2 cellular contexts compared by ENCODE assay signal in genomic region chr4:69095301-69095731, GRCh38.
TF ChIP-seq lines count a peak whose summit lies in the region.

No MANE protein-coding gene starts in this region.

TF ChIP-seq in IMR-90, 13 proteins besides CTCF, POLR2A, EP300 and RAD21:
- TF ChIP-seq USF2 (IDR thresholded peaks at IDR 0.05; ENCODE audit: low read depth, low read length) (no peak), FOS (IDR thresholded peaks at IDR 0.05; ENCODE audit: low read depth, low read length) (peak; percentile 41; the same call in 1 of the 2 replicates), NFE2L2 (IDR thresholded peaks at IDR 0.05; ENCODE audit: low read depth, low read length) (0 out of 2 replicates have a peak, but pooled peaks have one; percentile 33), MAFK (IDR thresholded peaks at IDR 0.05; ENCODE audit: low read depth, low read length) (peak; percentile 96)

TF ChIP-seq in HepG2, 621 proteins besides CTCF, POLR2A, EP300 and RAD21 (continues in another document):
- TF ChIP-seq ZFYVE20 (CRISPR knock-in tag; IDR thresholded peaks at IDR 0.05; ENCODE audit: borderline replicate concordance, low read depth): no peak
- TF ChIP-seq ZBED4 (CRISPR knock-in tag; IDR thresholded peaks at IDR 0.05; ENCODE audit: borderline replicate concordance): no peak
- TF ChIP-seq ZNF264 (CRISPR knock-in tag; IDR thresholded peaks at IDR 0.05): 0 out of 2 replicates have a peak, but pooled peaks have one; percentile 26
- TF ChIP-seq ZBTB34 (CRISPR knock-in tag; IDR thresholded peaks at IDR 0.05): no peak
- TF ChIP-seq PPARG (CRISPR knock-in tag; conservative IDR thresholded peaks at IDR 0.05): peak; percentile 59; the same call in 1 of the 2 replicates
- no peak for TF ChIP-seq ZFP36L2 (CRISPR knock-in tag; IDR thresholded peaks at IDR 0.05)
- TF ChIP-seq RAD51 (IDR thresholded peaks at IDR 0.05; ENCODE audit: borderline replicate concordance): no peak
- no peak for TF ChIP-seq DRAP1 (CRISPR knock-in tag; IDR thresholded peaks at IDR 0.05)
- TF ChIP-seq HOXA3 (CRISPR knock-in tag; IDR thresholded peaks at IDR 0.05): no peak
- TF ChIP-seq MAFF (IDR thresholded peaks at IDR 0.05; ENCODE audit: low read depth, low read length): peak; percentile 99
- TF ChIP-seq IRF1 (CRISPR knock-in tag; IDR thresholded peaks at IDR 0.05; ENCODE audit: low read depth): no peak
- TF ChIP-seq THAP11 (CRISPR knock-in tag; IDR thresholded peaks at IDR 0.05): peak; percentile 52; the same call in 1 of the 2 replicates
- TF ChIP-seq ZNF761 (CRISPR knock-in tag; conservative IDR thresholded peaks at IDR 0.05): no peak
- TF ChIP-seq REXO4 (CRISPR knock-in tag; IDR thresholded peaks at IDR 0.05; ENCODE audit: borderline replicate concordance): no peak
- no peak for TF ChIP-seq HMGXB4 (CRISPR knock-in tag; IDR thresholded peaks at IDR 0.05; ENCODE audit: borderline replicate concordance in 1 of 2, low read depth in 1 of 2)
- TF ChIP-seq CREB1 (IDR thresholded peaks at IDR 0.05): no peak
- no peak for TF ChIP-seq CREB1 (CRISPR knock-in tag; IDR thresholded peaks at IDR 0.05)
- 0 out of 2 replicates have a peak, but pooled peaks have one; percentile 51 for TF ChIP-seq HMGXB3 (CRISPR knock-in tag; IDR thresholded peaks at IDR 0.05; ENCODE audit: borderline replicate concordance)
- TF ChIP-seq MYPOP (CRISPR knock-in tag; IDR thresholded peaks at IDR 0.05): no peak; the same call in 1 of the 2 replicates
- no peak for TF ChIP-seq CC2D1A (CRISPR knock-in tag; IDR thresholded peaks at IDR 0.05)
- TF ChIP-seq FOXK1 (CRISPR knock-in tag; IDR thresholded peaks at IDR 0.05; ENCODE audit: borderline replicate concordance, low read depth): peak; percentile 44; the same call in 1 of the 2 replicates
- peak; percentile 94 for TF ChIP-seq MED1 (CRISPR knock-in tag; IDR thresholded peaks at IDR 0.05)
- no peak for TF ChIP-seq ZNF432 (CRISPR knock-in tag; IDR thresholded peaks at IDR 0.05; ENCODE audit: borderline replicate concordance)
- no peak for TF ChIP-seq RFX5 (IDR thresholded peaks at IDR 0.05; ENCODE audit: low read depth, low read length)
- TF ChIP-seq CREM (IDR thresholded peaks at IDR 0.05): peak; percentile 72
- no peak for TF ChIP-seq CREM (CRISPR knock-in tag; IDR thresholded peaks at IDR 0.05)
- no peak for TF ChIP-seq FOXP1 (IDR thresholded peaks at IDR 0.05)
- peak; percentile 65; the same call in 1 of the 2 replicates for TF ChIP-seq FOXP1 (CRISPR knock-in tag; IDR thresholded peaks at IDR 0.05)
- no peak for TF ChIP-seq PRPF4 (IDR thresholded peaks at IDR 0.05; ENCODE audit: low read depth, low read length, poor library complexity, severe bottlenecking)
- TF ChIP-seq ZNF605 (CRISPR knock-in tag; IDR thresholded peaks at IDR 0.05): no peak
- peak; percentile 81; the same call in 1 of the 2 replicates for TF ChIP-seq ZNF503 (CRISPR knock-in tag; IDR thresholded peaks at IDR 0.05)
- TF ChIP-seq RNF219 (CRISPR knock-in tag; IDR thresholded peaks at IDR 0.05): no peak
- peak; percentile 28; the same call in 1 of the 2 replicates for TF ChIP-seq KMT2B (CRISPR knock-in tag; IDR thresholded peaks at IDR 0.05)
- no peak for TF ChIP-seq LRRFIP1 (CRISPR knock-in tag; conservative IDR thresholded peaks at IDR 0.05)
- no peak for TF ChIP-seq ZNF891 (CRISPR knock-in tag; IDR thresholded peaks at IDR 0.05)
- no peak for TF ChIP-seq ZNF326 (CRISPR knock-in tag; IDR thresholded peaks at IDR 0.05; ENCODE audit: borderline replicate concordance)
